11 cellular contexts compared by ENCODE assay signal in the genomic region with DNA sequence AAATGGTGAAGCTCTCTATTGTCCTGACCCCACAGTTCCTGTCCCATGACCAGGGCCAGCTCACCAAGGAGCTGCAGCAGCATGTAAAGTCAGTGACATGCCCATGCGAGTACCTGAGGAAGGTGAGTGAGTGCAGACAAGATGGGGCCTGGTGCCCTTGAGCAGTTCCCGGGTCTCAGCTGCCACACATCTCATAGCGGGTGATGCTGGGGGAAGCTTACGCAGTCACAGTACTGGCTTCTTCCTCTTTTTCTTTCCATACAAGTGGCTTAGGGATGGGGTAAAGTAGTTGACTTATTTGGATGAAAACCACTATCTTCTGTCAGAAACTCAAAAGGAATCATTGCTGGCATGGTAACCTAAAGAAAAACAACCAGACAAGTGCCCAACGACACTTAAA. TPM values are rescaled to one million over a fixed set of nuclear protein-coding genes. Genes with fewer than 3 reads are reported as not detected.
"Had no signal": no experiment of that assay in that cellular context is flagged by ENCODE, and none has a peak within 500 bp of the region (broad histone marks: within the 10 kb centered on the region; RNA-seq: fewer than 3 reads in every experiment).

No MANE protein-coding gene starts in this region.

RNA-seq across cellular contexts. Expression of gene NPIPB8, which starts 0.5 kb away (rescaled TPM):
- total RNA-seq: activated naive CD4-positive, alpha-beta T cell treated with anti-CD3 and anti-CD28 coated beads for 36 hours; adrenal gland; cardiac muscle cell; endothelial cell of umbilical vein; esophagus muscularis mucosa; gastroesophageal sphincter; hepatocyte had no signal
- polyA plus RNA-seq: adrenal gland, aorta, heart right ventricle had no signal

RNA-seq across cellular contexts. Expression of gene SULT1A2, which starts 41.5 kb away (rescaled TPM):
- total RNA-seq: dermis microvascular lymphatic vessel endothelial cell, endothelial cell of umbilical vein, glomerular endothelial cell had no signal
- polyA plus RNA-seq: endothelial cell of umbilical vein had no signal
